In the genomic region with DNA sequence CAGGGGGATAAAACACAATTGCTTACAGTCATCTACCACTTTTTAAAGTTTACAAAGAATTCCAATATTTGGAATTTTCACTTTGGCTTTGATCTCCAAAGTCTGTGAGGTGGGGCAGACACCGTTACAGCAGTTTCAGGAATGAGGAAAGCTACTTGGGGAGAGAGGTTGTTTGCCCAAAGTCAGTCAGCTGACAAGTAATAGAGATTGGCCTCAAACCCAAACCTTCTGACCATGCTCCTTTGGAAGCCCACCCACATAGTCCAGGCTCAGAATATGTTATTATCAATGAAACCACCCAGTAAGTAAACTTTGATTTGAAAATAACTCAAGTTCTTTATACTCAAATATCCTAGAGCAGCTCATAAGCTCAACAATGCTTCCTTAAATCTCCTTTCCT, we compare ENCODE assay signal across 16 cellular contexts. TPM values are rescaled to one million over a fixed set of nuclear protein-coding genes. Genes with fewer than 3 reads are reported as not detected.
A peak's percentile ranks its signal among the peaks of the same experiment; 100 is the strongest.
DNase-seq lines count a peak whose midpoint lies in the region; ATAC-seq, FAIRE-seq and TF ChIP-seq lines count a peak whose summit lies in the region.
"Had no signal": no experiment of that assay in that cellular context is flagged by ENCODE, and none has a peak within 500 bp of the region (broad histone marks: within the 10 kb centered on the region; RNA-seq: fewer than 3 reads in every experiment).

No MANE protein-coding gene starts in this region.

- DNase-seq in mammary epithelial cell (no peak), MCF 10A (ENCODE audit: unreplicated experiment) (no peak), astrocyte (ENCODE audit: low read depth) (no peak), sciatic nerve (ENCODE audit: low spot score) (no peak), tibial artery (no peak), nephron progenitor cell (no peak)
- no peak for DNase-seq in activated CD8-positive, alpha-beta T cell treated with anti-CD3 and anti-CD28 coated beads for 36 hours
- DNase-seq: 8988T; ACHN; CD4-positive, CD25-positive, alpha-beta regulatory T cell; DMS53; GOT3; H9 had no signal

- POLR2A ChIA-PET in MCF 10A (lab: Yijun Ruan, JAX): interaction anchor here (1.1 kb wide), 1 partner anchor 14 kb away, joined by 3 read pairs; no protein-coding TSS in a partner anchor
- POLR2A ChIA-PET in activated CD8-positive, alpha-beta T cell treated with anti-CD3 and anti-CD28 coated beads for 36 hours (lab: Charles Lee): no interaction called here

- ATAC-seq in sciatic nerve (peak; percentile 25), GM21786 (IDR thresholded peaks at IDR 0.05; ENCODE audit: unreplicated experiment) (no peak)
- ATAC-seq in activated CD8-positive, alpha-beta T cell treated with anti-CD3 and anti-CD28 coated beads for 36 hours: no peak

- H3K4me1 Mint-ChIP-seq in MCF 10A (ENCODE audit: insufficient read depth, unreplicated experiment) (peaks cover 17% of the 10 kb centered on the region), astrocyte (ENCODE audit: low read depth, unreplicated experiment) (peaks cover 19% of the 10 kb centered on the region), nephron progenitor cell (no peaks in the 10 kb centered on the region)
- peaks cover 4% of the 10 kb centered on the region for H3K4me1 Mint-ChIP-seq in activated CD8-positive, alpha-beta T cell treated with anti-CD3 and anti-CD28 coated beads for 36 hours (ENCODE audit: low read depth)

- H3K27ac ChIP-seq in mammary epithelial cell (ENCODE audit: insufficient read depth, low read depth, low read length) (no peak overlapping the region), astrocyte (ENCODE audit: low read depth, low read length) (peak overlapping the region; percentile 73), tibial artery (peak overlapping the region; percentile 77 to 78)
- H3K27ac ChIP-seq: BLaER1 treated with 17β-estradiol and CSF1 and Interleukin-3, amounts not matched to agents 10 nM and 100 nM had no signal

- TF ChIP-seq CTCF in mammary epithelial cell (conservative IDR thresholded peaks at IDR 0.05 in 1 of 2, IDR thresholded peaks at IDR 0.05 in 1 of 2; ENCODE audit: extremely low read depth in 1 of 2, insufficient read depth in 1 of 2, low read depth in 1 of 2, low read length in 2 of 2) (no peak), MCF 10A (IDR thresholded peaks at IDR 0.05; ENCODE audit: unreplicated experiment) (no peak), astrocyte (IDR thresholded peaks at IDR 0.05; ENCODE audit: insufficient read depth, low read depth, low read length) (no peak), tibial artery (IDR thresholded peaks at IDR 0.05) (no peak), nephron progenitor cell (IDR thresholded peaks at IDR 0.05) (no peak)
- TF ChIP-seq CTCF in activated CD8-positive, alpha-beta T cell treated with anti-CD3 and anti-CD28 coated beads for 36 hours (IDR thresholded peaks at IDR 0.05): no peak

- dilution Hi-C loops in mammary epithelial cell (cut with HindIII; ENCODE audit: low sequenced_read_pairs): no loop called here

- CTCF ChIA-PET in mammary epithelial cell (lab: Charles Lee; ENCODE audit: low non-redundant PET) (no interaction called here), MCF 10A (lab: Yijun Ruan, JAX) (interaction anchor here (0.7 to 1.5 kb wide), 3 partner anchors 15 to 337 kb away, joined by 3 to 5 read pairs (median 3); no protein-coding TSS in a partner anchor)
- CTCF ChIA-PET in activated CD8-positive, alpha-beta T cell treated with anti-CD3 and anti-CD28 coated beads for 36 hours (lab: Charles Lee): interaction anchor here (1.1 kb wide), 1 partner anchor 9 kb away, joined by 4 read pairs; no protein-coding TSS in a partner anchor

- FAIRE-seq in astrocyte (lab: Jason Lieb, UNC): no peak

- peaks cover 49% of the 10 kb centered on the region for H3K4me1 ChIP-seq in mammary epithelial cell (ENCODE audit: insufficient read depth, low read length)
- H3K4me1 ChIP-seq in astrocyte (ENCODE audit: insufficient read depth, low read length): peaks cover 41% of the 10 kb centered on the region
- peaks cover 6 to 69% (median 33%) of the 10 kb centered on the region in 4 donors for H3K4me1 ChIP-seq in tibial artery
- H3K4me1 ChIP-seq: BLaER1 treated with 17β-estradiol and CSF1 and Interleukin-3, amounts not matched to agents 10 nM and 100 nM had no signal

- intact Hi-C loops in mammary epithelial cell (cut with micrococcal nuclease): no loop called here
- intact Hi-C loops in MCF 10A (cut with micrococcal nuclease): no loop called here
- intact Hi-C loops in sciatic nerve (cut with DNase I): no loop called here
- intact Hi-C loops in tibial artery (cut with DNase I; ENCODE audit: low total_unique reads): no loop called here
- intact Hi-C loops in activated CD8-positive, alpha-beta T cell treated with anti-CD3 and anti-CD28 coated beads for 36 hours (cut with micrococcal nuclease): no loop called here

- in situ Hi-C loops in mammary epithelial cell (cut with MboI; ENCODE audit: low sequenced_read_pairs in 2 of 2): no loop called here

- H3K4me3 ChIP-seq in mammary epithelial cell (replicated peaks in 1 of 3; ENCODE audit: insufficient read depth in 1 of 3, low read depth in 2 of 3, low read length in 3 of 3) (no peak overlapping the region), astrocyte (ENCODE audit: insufficient read depth, low read depth, low read length) (no peak overlapping the region), tibial artery (no peak overlapping the region)
- H3K4me3 ChIP-seq: BLaER1 treated with 17β-estradiol and CSF1 and Interleukin-3, amounts not matched to agents 10 nM and 100 nM had no signal

- no peaks in the 10 kb centered on the region for H3K9me3 ChIP-seq in mammary epithelial cell (replicated peaks; ENCODE audit: insufficient read depth, low read length)
- H3K9me3 ChIP-seq in astrocyte (ENCODE audit: insufficient read depth, low read depth, low read length): no peaks in the 10 kb centered on the region
- no peaks in the 10 kb centered on the region for H3K9me3 ChIP-seq in tibial artery
- H3K9me3 ChIP-seq: BLaER1 treated with 17β-estradiol and CSF1 and Interleukin-3, amounts not matched to agents 10 nM and 100 nM had no signal

- H3K27ac Mint-ChIP-seq in MCF 10A (ENCODE audit: low read depth, unreplicated experiment) (no peak overlapping the region), astrocyte (ENCODE audit: unreplicated experiment) (peak overlapping the region; percentile 28), nephron progenitor cell (no peak overlapping the region)
- H3K27ac Mint-ChIP-seq in activated CD8-positive, alpha-beta T cell treated with anti-CD3 and anti-CD28 coated beads for 36 hours: no peak overlapping the region
- H3K27ac Mint-ChIP-seq: CD4-positive, CD25-positive, alpha-beta regulatory T cell; H9 had no signal

- H3K36me3 Mint-ChIP-seq in MCF 10A (ENCODE audit: insufficient read depth, unreplicated experiment): no peaks in the 10 kb centered on the region
- H3K36me3 Mint-ChIP-seq in astrocyte (ENCODE audit: low read depth, unreplicated experiment): no peaks in the 10 kb centered on the region
- H3K36me3 Mint-ChIP-seq in activated CD8-positive, alpha-beta T cell treated with anti-CD3 and anti-CD28 coated beads for 36 hours (ENCODE audit: low read depth): no peaks in the 10 kb centered on the region
- H3K36me3 Mint-ChIP-seq in nephron progenitor cell (ENCODE audit: low read depth): no peaks in the 10 kb centered on the region
- H3K36me3 Mint-ChIP-seq: CD4-positive, CD25-positive, alpha-beta regulatory T cell had no signal

- H3K4me3 Mint-ChIP-seq in MCF 10A (ENCODE audit: unreplicated experiment) (no peak overlapping the region), astrocyte (ENCODE audit: unreplicated experiment) (no peak overlapping the region), nephron progenitor cell (no peak overlapping the region)
- no peak overlapping the region for H3K4me3 Mint-ChIP-seq in activated CD8-positive, alpha-beta T cell treated with anti-CD3 and anti-CD28 coated beads for 36 hours
- H3K4me3 Mint-ChIP-seq: CD4-positive, CD25-positive, alpha-beta regulatory T cell; H9 had no signal

- H3K27me3 ChIP-seq in mammary epithelial cell (ENCODE audit: insufficient read depth, low read length) (no peaks in the 10 kb centered on the region), astrocyte (ENCODE audit: insufficient read depth, low read length) (no peaks in the 10 kb centered on the region), tibial artery (no peaks in the 10 kb centered on the region)
- H3K27me3 ChIP-seq: BLaER1 treated with 17β-estradiol and CSF1 and Interleukin-3, amounts not matched to agents 10 nM and 100 nM had no signal

- H3K27me3 Mint-ChIP-seq in MCF 10A (ENCODE audit: insufficient read depth, unreplicated experiment) (no peaks in the 10 kb centered on the region), astrocyte (ENCODE audit: low read depth, unreplicated experiment) (no peaks in the 10 kb centered on the region), nephron progenitor cell (ENCODE audit: low read depth, poor library complexity) (peaks cover 5% of the 10 kb centered on the region)
- H3K27me3 Mint-ChIP-seq in activated CD8-positive, alpha-beta T cell treated with anti-CD3 and anti-CD28 coated beads for 36 hours: peaks cover 4% of the 10 kb centered on the region
- H3K27me3 Mint-ChIP-seq: CD4-positive, CD25-positive, alpha-beta regulatory T cell had no signal

- H3K79me2 ChIP-seq in mammary epithelial cell (ENCODE audit: insufficient read depth, low read length) (no peaks in the 10 kb centered on the region), astrocyte (ENCODE audit: insufficient read depth, low read length) (no peaks in the 10 kb centered on the region)

- H3K9ac ChIP-seq in mammary epithelial cell (ENCODE audit: insufficient read depth, low read length) (no peak overlapping the region), astrocyte (ENCODE audit: low read length) (peak overlapping the region; percentile 50)
- H3K9ac ChIP-seq: BLaER1 treated with 17β-estradiol and CSF1 and Interleukin-3, amounts not matched to agents 10 nM and 100 nM had no signal

- H3K36me3 ChIP-seq in mammary epithelial cell (ENCODE audit: insufficient read depth, low read length) (no peaks in the 10 kb centered on the region), astrocyte (ENCODE audit: insufficient read depth, low read length) (no peaks in the 10 kb centered on the region), tibial artery (no peaks in the 10 kb centered on the region)
- H3K36me3 ChIP-seq: BLaER1 treated with 17β-estradiol and CSF1 and Interleukin-3, amounts not matched to agents 10 nM and 100 nM had no signal

- H2AFZ ChIP-seq in mammary epithelial cell (ENCODE audit: low read depth, low read length): peak overlapping the region; percentile 46
- no peak overlapping the region for H2AFZ ChIP-seq in astrocyte (ENCODE audit: low read depth, low read length)

- no TSS peak for BruUV-seq in mammary epithelial cell (replicated peaks; lab: Mats Ljungman, UMichigan)
- BruUV-seq in MCF 10A (replicated peaks; lab: Mats Ljungman, UMichigan): no TSS peak

- 100% methylated on average over 1 of the region's 1 CpG for WGBS in mammary epithelial cell (ENCODE audit: low coverage, missing lambda C conversion rate)

- no peaks in the 10 kb centered on the region for H3K9me3 Mint-ChIP-seq in MCF 10A (ENCODE audit: unreplicated experiment)
- H3K9me3 Mint-ChIP-seq in astrocyte (ENCODE audit: unreplicated experiment): no peaks in the 10 kb centered on the region
- no peaks in the 10 kb centered on the region for H3K9me3 Mint-ChIP-seq in activated CD8-positive, alpha-beta T cell treated with anti-CD3 and anti-CD28 coated beads for 36 hours
- H3K9me3 Mint-ChIP-seq in nephron progenitor cell: no peaks in the 10 kb centered on the region
- H3K9me3 Mint-ChIP-seq: CD4-positive, CD25-positive, alpha-beta regulatory T cell; H9 had no signal

- H4K20me1 ChIP-seq in mammary epithelial cell (ENCODE audit: insufficient read depth, low read length) (no peaks in the 10 kb centered on the region), astrocyte (ENCODE audit: insufficient read depth, low read length) (no peaks in the 10 kb centered on the region)
- H4K20me1 ChIP-seq: BLaER1 treated with 17β-estradiol and CSF1 and Interleukin-3, amounts not matched to agents 10 nM and 100 nM had no signal

- H3K4me2 ChIP-seq in mammary epithelial cell (ENCODE audit: insufficient read depth, low read depth, low read length) (peak overlapping the region; percentile 55), astrocyte (ENCODE audit: low read length) (peak overlapping the region; percentile 63)
- H3K4me2 ChIP-seq: BLaER1 treated with 17β-estradiol and CSF1 and Interleukin-3, amounts not matched to agents 10 nM and 100 nM had no signal

RNA-seq across cellular contexts. Expression of a gene that starts 29.0 kb away (rescaled TPM):
- total RNA-seq in mammary epithelial cell (not detected), MCF 10A (2022) (not detected in 2 replicates), astrocyte (not detected in 2 replicates), sciatic nerve (not detected)
- polyA plus RNA-seq in mammary epithelial cell: not detected
- polyA minus RNA-seq in mammary epithelial cell: not detected
- not detected for total RNA-seq in activated CD8-positive, alpha-beta T cell treated with anti-CD3 and anti-CD28 coated beads for 36 hours
- total RNA-seq: CD4-positive, CD25-positive, alpha-beta regulatory T cell; H9; HT-29 had no signal
- polyA plus RNA-seq: CD4-positive, CD25-positive, alpha-beta regulatory T cell had no signal
